10 cellular contexts compared by ENCODE assay signal in the genomic region with DNA sequence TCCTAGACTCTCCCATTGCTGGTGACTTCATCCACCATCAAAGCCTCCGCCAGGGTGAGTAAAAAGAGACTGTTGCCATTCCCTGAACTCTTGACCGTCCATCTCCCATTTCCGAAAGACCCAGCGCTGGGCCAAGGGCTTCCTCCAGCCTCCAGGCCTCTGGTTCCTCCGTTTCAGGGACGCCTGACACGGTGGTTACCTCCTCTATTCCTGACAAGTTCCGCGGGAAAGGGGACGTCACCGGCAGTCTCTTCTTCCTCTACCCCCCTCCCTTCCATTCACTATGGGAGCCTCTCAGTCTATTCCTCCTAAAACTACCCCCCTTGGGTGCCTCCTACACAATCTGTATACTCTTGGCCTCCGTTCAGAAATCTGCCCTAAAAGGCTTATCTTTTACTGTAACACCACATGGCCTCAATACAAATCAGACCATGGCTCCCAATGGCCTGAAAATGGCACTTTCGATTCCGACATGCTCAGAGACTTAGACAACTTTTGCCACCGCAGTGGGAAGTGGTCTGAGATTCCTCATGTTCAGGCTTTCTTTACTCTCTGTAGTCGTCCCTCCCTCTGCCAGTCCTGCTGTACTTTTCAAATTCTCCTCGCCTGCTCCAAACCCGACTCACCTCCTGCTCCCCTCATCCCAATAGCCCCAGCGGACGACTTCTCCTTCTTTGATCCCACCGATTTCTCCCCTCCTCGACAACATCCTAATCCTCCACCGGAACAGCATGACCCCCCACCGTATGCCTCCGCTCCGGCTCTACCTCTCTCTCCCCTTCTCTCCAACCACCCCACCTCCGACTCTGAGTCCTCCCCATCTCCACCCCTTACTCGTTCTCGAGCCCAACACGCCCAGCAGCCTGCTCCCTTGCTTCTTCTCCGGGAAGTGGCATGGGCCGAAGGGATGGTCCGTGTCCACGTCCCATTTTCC.
DNase-seq lines count a peak whose midpoint lies in the region; ATAC-seq and TF ChIP-seq lines count a peak whose summit lies in the region.
"Had no signal": no experiment of that assay in that cellular context is flagged by ENCODE, and none has a peak within 500 bp of the region (broad histone marks: within the 10 kb centered on the region; RNA-seq: fewer than 3 reads in every experiment).

No MANE protein-coding gene starts in this region.

- H3K36me3 ChIP-seq in OCI-LY3 (replicated peaks; ENCODE audit: low read depth, low read length) (no peaks in the 10 kb centered on the region), endodermal cell (ENCODE audit: control insufficient read depth, insufficient read depth, low read length) (peaks cover 10% of the 10 kb centered on the region), ovary (no peaks in the 10 kb centered on the region)

- no peak overlapping the region for H3K27ac ChIP-seq in OCI-LY3 (ENCODE audit: low read length)
- H3K27ac ChIP-seq in endodermal cell (ENCODE audit: low read depth, low read length), result no peak overlapping the region
- H3K27ac ChIP-seq in ovary, result no peak overlapping the region

- H3K36me3 Mint-ChIP-seq in endodermal cell (ENCODE audit: low read depth), result peaks cover 27% of the 10 kb centered on the region
- H3K36me3 Mint-ChIP-seq: activated naive CD4-positive, alpha-beta T cell treated with anti-CD3 and anti-CD28 coated beads, Interleukin-2, amount 10 ng/mL, durations not matched to agents 7 days and 5 days; CD8-positive, alpha-beta memory T cell had no signal

- intact Hi-C loops in ovary (cut with DNase I), result loop anchor here (2.0 to 5.0 kb wide), 2 partner anchors 78 to 80 kb away; no protein-coding TSS in a partner anchor

- H3K4me2 ChIP-seq in OCI-LY3 (ENCODE audit: low read length), result peak overlapping the region; percentile 33

- no peak for TF ChIP-seq CTCF in OCI-LY3 (IDR thresholded peaks at IDR 0.05; ENCODE audit: low read depth, low read length)
- TF ChIP-seq CTCF in endodermal cell (conservative IDR thresholded peaks at IDR 0.05), result no peak
- TF ChIP-seq CTCF in ovary (IDR thresholded peaks at IDR 0.05), result no peak

- no peaks in the 10 kb centered on the region for H3K27me3 Mint-ChIP-seq in endodermal cell (ENCODE audit: insufficient read depth)

- H4K20me1 ChIP-seq in OCI-LY3 (ENCODE audit: insufficient read depth, low read length), result no peaks in the 10 kb centered on the region

- H3K4me3 Mint-ChIP-seq in endodermal cell, result no peak overlapping the region
- H3K4me3 Mint-ChIP-seq: activated naive CD4-positive, alpha-beta T cell treated with anti-CD3 and anti-CD28 coated beads, Interleukin-2, amount 10 ng/mL, durations not matched to agents 7 days and 5 days; CD8-positive, alpha-beta memory T cell had no signal

- no peak for ATAC-seq in HG03521 (IDR thresholded peaks at IDR 0.05; ENCODE audit: unreplicated experiment)

- no peaks in the 10 kb centered on the region for H3K79me2 ChIP-seq in OCI-LY3 (ENCODE audit: low read length)

- H3K27ac Mint-ChIP-seq in endodermal cell, result no peak overlapping the region
- H3K27ac Mint-ChIP-seq: activated naive CD4-positive, alpha-beta T cell treated with anti-CD3 and anti-CD28 coated beads, Interleukin-2, amount 10 ng/mL, durations not matched to agents 7 days and 5 days; CD8-positive, alpha-beta memory T cell had no signal

- H3K9me3 Mint-ChIP-seq in endodermal cell, result no peaks in the 10 kb centered on the region
- H3K9me3 Mint-ChIP-seq: activated naive CD4-positive, alpha-beta T cell treated with anti-CD3 and anti-CD28 coated beads, Interleukin-2, amount 10 ng/mL, durations not matched to agents 7 days and 5 days; CD8-positive, alpha-beta memory T cell had no signal

- H3K9me3 ChIP-seq in OCI-LY3 (ENCODE audit: insufficient read depth, low read length) (no peaks in the 10 kb centered on the region), endodermal cell (ENCODE audit: control insufficient read depth, low read length) (no peaks in the 10 kb centered on the region), ovary (no peaks in the 10 kb centered on the region)

- peaks cover 14% of the 10 kb centered on the region for H3K27me3 ChIP-seq in OCI-LY3 (ENCODE audit: low read depth, low read length)
- no peaks in the 10 kb centered on the region for H3K27me3 ChIP-seq in endodermal cell (ENCODE audit: control insufficient read depth, insufficient read depth, low read length, poor library complexity, severe bottlenecking)
- H3K27me3 ChIP-seq in ovary, result no peaks in the 10 kb centered on the region

- peak overlapping the region; percentile 53; the same call in 1 of the 2 replicates for H2AFZ ChIP-seq in OCI-LY3 (ENCODE audit: low read depth, low read length)

- peaks cover 2% of the 10 kb centered on the region; the same call in 1 of the 2 replicates for H3K4me1 ChIP-seq in OCI-LY3 (ENCODE audit: low read length)
- peaks cover 8% of the 10 kb centered on the region for H3K4me1 ChIP-seq in endodermal cell (ENCODE audit: control insufficient read depth, insufficient read depth, low read length)
- H3K4me1 ChIP-seq in ovary (ENCODE audit: insufficient read depth), result no peaks in the 10 kb centered on the region

- no peak overlapping the region for H3K4me3 ChIP-seq in OCI-LY3 (ENCODE audit: low read length)
- no peak overlapping the region for H3K4me3 ChIP-seq in endodermal cell (ENCODE audit: low read length)
- peak overlapping the region; percentile 5 for H3K4me3 ChIP-seq in ovary

- no peak for TF ChIP-seq POLR2A in ovary (IDR thresholded peaks at IDR 0.05)

- DNase-seq in DMS 273 treated with DMSO at 0.1 percent for 48 hours (lab: John Stamatoyannopoulos, UW), result peak; percentile 85
- peak; percentile 53 for DNase-seq in endodermal cell
- peak in 1 of 5 donors; percentile 47 for DNase-seq in ovary
- DNase-seq in DMS153 (lab: John Stamatoyannopoulos, UW), result no peak
- no peak for DNase-seq in activated CD8-positive, alpha-beta memory T cell treated with anti-CD3 and anti-CD28 coated beads for 24 hours
- DNase-seq in stimulated activated naive CD4-positive, alpha-beta T cell (lab: John Stamatoyannopoulos, UW), result no peak

- H3K4me1 Mint-ChIP-seq in endodermal cell, result peaks cover 1% of the 10 kb centered on the region
- H3K4me1 Mint-ChIP-seq: activated naive CD4-positive, alpha-beta T cell treated with anti-CD3 and anti-CD28 coated beads, Interleukin-2, amount 10 ng/mL, durations not matched to agents 7 days and 5 days; CD8-positive, alpha-beta memory T cell had no signal

- H3K9ac ChIP-seq in OCI-LY3 (ENCODE audit: low read length) (no peak overlapping the region), endodermal cell (ENCODE audit: extremely low read depth, low read length, poor library complexity, severe bottlenecking) (no peak overlapping the region)

- no peak for TF ChIP-seq EP300 in ovary (IDR thresholded peaks at IDR 0.05)

- WGBS in endodermal cell (ENCODE audit: insufficient coverage in 1 of 2, insufficient read length in 1 of 2), 2 experiments, result 84 to 90% methylated on average over 23 to 34 of the region's 34 CpGs
- WGBS in ovary, 3 donors, result 46 to 63% (median 58%) methylated on average over 34 of the region's 34 CpGs

Comparison
In these comparisons a context has a peak if more than half of its experiments do, and no peak if none do; other contexts are left out.
1. DNase-seq: peak in DMS 273 treated with DMSO at 0.1 percent for 48 hours (single experiment) and endodermal cell (single experiment); none in DMS153 (single experiment), activated CD8-positive, alpha-beta memory T cell treated with anti-CD3 and anti-CD28 coated beads for 24 hours (single experiment) and stimulated activated naive CD4-positive, alpha-beta T cell (0 of 6).